In genomic region chr2:135586148-135586547, GRCh38 we compare ENCODE assay signal across 8 cellular contexts. TPM values are rescaled to one million over a fixed set of nuclear protein-coding genes. Genes with fewer than 3 reads are reported as not detected.
A peak's percentile ranks its signal among the peaks of the same experiment; 100 is the strongest.
DNase-seq lines count a peak whose midpoint lies in the region; ATAC-seq and TF ChIP-seq lines count a peak whose summit lies in the region.

No MANE protein-coding gene starts in this region.

- H3K18ac ChIP-seq in neuronal stem cell (ENCODE audit: low read length), result no peak overlapping the region

- no peaks in the 10 kb centered on the region for H3K27me3 ChIP-seq in neuronal stem cell (ENCODE audit: control insufficient read depth in 3 of 3, insufficient read depth in 3 of 3, low read depth in 1 of 3, low read length in 3 of 3)
- no peaks in the 10 kb centered on the region for H3K27me3 ChIP-seq in mammary epithelial cell (ENCODE audit: insufficient read depth, low read length)

- no peak overlapping the region for H3K4ac ChIP-seq in neuronal stem cell (ENCODE audit: low read length)

- H4K8ac ChIP-seq in neuronal stem cell (ENCODE audit: low read depth, low read length), result no peak overlapping the region

- H3K4me3 ChIP-seq in neuronal stem cell (ENCODE audit: low read length in 2 of 2) (no peak overlapping the region), mammary epithelial cell (replicated peaks in 1 of 3; ENCODE audit: insufficient read depth in 1 of 3, low read depth in 2 of 3, low read length in 3 of 3) (no peak overlapping the region)

- H3K4me1 ChIP-seq in neuronal stem cell (ENCODE audit: control insufficient read depth in 2 of 2, insufficient read depth in 1 of 2, low read depth in 1 of 2, low read length in 2 of 2) (peaks cover 0 to 4% of the 10 kb centered on the region in 2 donors), mammary epithelial cell (ENCODE audit: insufficient read depth, low read length) (no peaks in the 10 kb centered on the region)

- no peak overlapping the region for H2BK5ac ChIP-seq in neuronal stem cell (ENCODE audit: low read length)

- dilution Hi-C loops in mammary epithelial cell (cut with HindIII; ENCODE audit: low sequenced_read_pairs), result no loop called here

- H3K9ac ChIP-seq in neuronal stem cell (ENCODE audit: low read depth, low read length, poor library complexity), result no peak overlapping the region
- no peak overlapping the region for H3K9ac ChIP-seq in mammary epithelial cell (ENCODE audit: insufficient read depth, low read length)

- H3K23ac ChIP-seq in neuronal stem cell (ENCODE audit: low read depth, low read length, poor library complexity), result no peak overlapping the region

- H2BK12ac ChIP-seq in neuronal stem cell (ENCODE audit: low read length), result no peak overlapping the region

- in situ Hi-C loops in mammary epithelial cell (cut with MboI; ENCODE audit: low sequenced_read_pairs in 2 of 2), result no loop called here

- H3K79me1 ChIP-seq in neuronal stem cell (ENCODE audit: low read depth, low read length), result no peaks in the 10 kb centered on the region

- H3K27ac ChIP-seq in neuronal stem cell (replicated peaks; ENCODE audit: low read length), result no peak overlapping the region
- no peak overlapping the region for H3K27ac ChIP-seq in mammary epithelial cell (ENCODE audit: insufficient read depth, low read depth, low read length)

- no peak overlapping the region for H2BK15ac ChIP-seq in neuronal stem cell (ENCODE audit: low read length)

- H2BK120ac ChIP-seq in neuronal stem cell (ENCODE audit: low read depth, low read length), result no peak overlapping the region

- no peak overlapping the region for H4K91ac ChIP-seq in neuronal stem cell (ENCODE audit: low read depth, low read length, poor library complexity)

- H3K4me2 ChIP-seq in neuronal stem cell (ENCODE audit: insufficient read depth, low read length, poor library complexity, severe bottlenecking) (no peak overlapping the region), mammary epithelial cell (ENCODE audit: insufficient read depth, low read depth, low read length) (no peak overlapping the region)

- no peak overlapping the region for H2AFZ ChIP-seq in neuronal stem cell (ENCODE audit: low read length)
- no peak overlapping the region for H2AFZ ChIP-seq in mammary epithelial cell (ENCODE audit: low read depth, low read length)

- H3K36me3 ChIP-seq in neuronal stem cell (replicated peaks in 1 of 2; ENCODE audit: control insufficient read depth in 2 of 2, insufficient read depth in 2 of 2, low read length in 2 of 2), result no peaks in the 10 kb centered on the region
- no peaks in the 10 kb centered on the region for H3K36me3 ChIP-seq in mammary epithelial cell (ENCODE audit: insufficient read depth, low read length)

- no peak overlapping the region for H2AK5ac ChIP-seq in neuronal stem cell (ENCODE audit: low read depth, low read length)

- no CpG with 5 or more reads among the region's 1 CpG for WGBS in neuronal stem cell (ENCODE audit: extremely low coverage in 2 of 2, insufficient read length in 2 of 2, insufficient replicate concordance in 1 of 2), 2 donors
- WGBS in mammary epithelial cell (ENCODE audit: low coverage, missing lambda C conversion rate), result 90% methylated on average over 1 of the region's 1 CpG

- no TSS peak for BruUV-seq in mammary epithelial cell (replicated peaks; lab: Mats Ljungman, UMichigan)

- TF ChIP-seq CTCF in mammary epithelial cell (conservative IDR thresholded peaks at IDR 0.05 in 1 of 2, IDR thresholded peaks at IDR 0.05 in 1 of 2; ENCODE audit: extremely low read depth in 1 of 2, insufficient read depth in 1 of 2, low read depth in 1 of 2, low read length in 2 of 2), result no peak

- no peaks in the 10 kb centered on the region for H4K20me1 ChIP-seq in mammary epithelial cell (ENCODE audit: insufficient read depth, low read length)

- peaks cover 22% of the 10 kb centered on the region for H3K79me2 ChIP-seq in mammary epithelial cell (ENCODE audit: insufficient read depth, low read length)

- intact Hi-C loops in mammary epithelial cell (cut with micrococcal nuclease), result no loop called here

- peak; percentile 76 for ATAC-seq in HG02798 (IDR thresholded peaks at IDR 0.05; ENCODE audit: poor library complexity, unreplicated experiment)

- DNase-seq in NCI-H2227 (lab: John Stamatoyannopoulos, UW; ENCODE audit: unreplicated experiment), result peak; percentile 17
- DNase-seq in NCI-H2227 treated with DMSO at 0.1 percent for 48 hours (lab: John Stamatoyannopoulos, UW), result no peak
- peak; percentile 33 for DNase-seq in NCI-H526 treated with DMSO at 0.1 percent for 48 hours (lab: John Stamatoyannopoulos, UW)
- DNase-seq in neuronal stem cell (ENCODE audit: low spot score), result peak; percentile 4
- no peak for DNase-seq in NCI-H1092 treated with DMSO at 0.1 percent for 48 hours (lab: John Stamatoyannopoulos, UW)
- no peak for DNase-seq in activated naive CD4-positive, alpha-beta T cell (lab: John Stamatoyannopoulos, UW)
- DNase-seq in mammary epithelial cell, result no peak

- CTCF ChIA-PET in mammary epithelial cell (lab: Charles Lee; ENCODE audit: low non-redundant PET), result no interaction called here

- H3K14ac ChIP-seq in neuronal stem cell (ENCODE audit: low read length), result no peak overlapping the region

- peaks cover 0 to under 1% of the 10 kb centered on the region in 2 donors for H3K9me3 ChIP-seq in neuronal stem cell (replicated peaks in 1 of 2; ENCODE audit: control insufficient read depth in 2 of 2, insufficient read depth in 1 of 2, low read depth in 1 of 2, low read length in 2 of 2)
- H3K9me3 ChIP-seq in mammary epithelial cell (replicated peaks; ENCODE audit: insufficient read depth, low read length), result no peaks in the 10 kb centered on the region

RNA-seq across cellular contexts. Expression of gene R3HDM1, which starts 54.9 kb away (rescaled TPM):
- 62.9 TPM for polyA plus RNA-seq in neuronal stem cell (2013, experiment 1 of 2)
- polyA plus RNA-seq in neuronal stem cell (2013, experiment 2 of 2), result 68.7 TPM
- 10 to 100 TPM; 17.3 to 45.2 TPM for total RNA-seq in mammary epithelial cell
- 51.0 TPM for polyA plus RNA-seq in mammary epithelial cell
- polyA minus RNA-seq in mammary epithelial cell, result 15.3 TPM

RNA-seq across cellular contexts. Expression of gene ZRANB3, which starts 55.1 kb away (rescaled TPM):
- 6.9 TPM for polyA plus RNA-seq in neuronal stem cell (2013, experiment 1 of 2)
- polyA plus RNA-seq in neuronal stem cell (2013, experiment 2 of 2), result 7.0 TPM
- 10 to 100 TPM in 1 of 2 donors, 1 to 10 TPM in 1; 9.3 to 15.1 TPM for total RNA-seq in mammary epithelial cell
- polyA plus RNA-seq in mammary epithelial cell, result 6.3 TPM
- polyA minus RNA-seq in mammary epithelial cell, result 7.9 TPM

Comparison
In these comparisons a context has a peak if more than half of its experiments do, and no peak if none do; other contexts are left out.
1. DNase-seq: peak in NCI-H2227 (single experiment), NCI-H526 treated with DMSO at 0.1 percent for 48 hours (single experiment) and neuronal stem cell (single experiment); none in NCI-H2227 treated with DMSO at 0.1 percent for 48 hours (single experiment), NCI-H1092 treated with DMSO at 0.1 percent for 48 hours (single experiment), activated naive CD4-positive, alpha-beta T cell (0 of 4) and mammary epithelial cell (single experiment).